Comparison of ENCODE assay signal across 18 cellular contexts in genomic region chr16:68350951-68351350, GRCh38. TPM values are rescaled to one million over a fixed set of nuclear protein-coding genes. Genes with fewer than 3 reads are reported as not detected.
DNase-seq lines count a peak whose midpoint lies in the region; TF ChIP-seq lines count a peak whose summit lies in the region.
"Had no signal": no experiment of that assay in that cellular context is flagged by ENCODE, and none has a peak within 500 bp of the region (broad histone marks: within the 10 kb centered on the region; RNA-seq: fewer than 3 reads in every experiment).

No MANE protein-coding gene starts in this region.

- H2AFZ ChIP-seq in osteoblast (ENCODE audit: low read length) = no peak overlapping the region

- H3K27ac ChIP-seq in BLaER1 (no peak overlapping the region), C4-2B (peak overlapping the region; percentile 61; the same call in 1 of the 2 replicates), osteoblast (ENCODE audit: low read depth, low read length) (no peak overlapping the region), RWPE1 (no peak overlapping the region)

- POLR2A ChIA-PET in RWPE1 (lab: Yijun Ruan, JAX; ENCODE audit: low non-redundant PET) = no interaction called here

- peak overlapping the region; percentile 56; the same call in 1 of the 2 replicates for H3K4me2 ChIP-seq in BLaER1
- H3K4me2 ChIP-seq in osteoblast (ENCODE audit: insufficient read depth, low read length) = no peak overlapping the region

- peaks cover 34% of the 10 kb centered on the region for H3K36me3 Mint-ChIP-seq in chondrocyte (ENCODE audit: low read depth)

- TF ChIP-seq CTCF in C4-2B (conservative IDR thresholded peaks at IDR 0.05) = no peak
- no peak for TF ChIP-seq CTCF in chondrocyte (IDR thresholded peaks at IDR 0.05)
- no peak for TF ChIP-seq CTCF in osteoblast (IDR thresholded peaks at IDR 0.05; ENCODE audit: extremely low read depth, low read depth, low read length)
- no peak for TF ChIP-seq CTCF in RWPE1 (conservative IDR thresholded peaks at IDR 0.05; ENCODE audit: low read depth)

- H3K9ac ChIP-seq in BLaER1 = no peak overlapping the region

- H3K27me3 Mint-ChIP-seq in chondrocyte (ENCODE audit: low read depth) = no peaks in the 10 kb centered on the region
- H3K27me3 Mint-ChIP-seq: B cell; CD4-positive, CD25-positive, alpha-beta regulatory T cell had no signal

- H3K4me1 ChIP-seq in BLaER1 (peaks cover 90% of the 10 kb centered on the region), osteoblast (ENCODE audit: insufficient read depth, low read length) (no peaks in the 10 kb centered on the region)
- H3K4me1 ChIP-seq: HAP-1 had no signal

- H3K9me3 ChIP-seq in BLaER1 (no peaks in the 10 kb centered on the region), osteoblast (ENCODE audit: low read depth, low read length) (no peaks in the 10 kb centered on the region)
- H3K9me3 ChIP-seq: Caco-2, HAP-1 had no signal

- H3K27me3 ChIP-seq in BLaER1 (no peaks in the 10 kb centered on the region), osteoblast (ENCODE audit: insufficient read depth, low read length) (no peaks in the 10 kb centered on the region)

- CTCF ChIA-PET in RWPE1 (lab: Yijun Ruan, JAX) = no interaction called here

- H3K4me3 Mint-ChIP-seq in chondrocyte (ENCODE audit: unreplicated experiment) = no peak overlapping the region
- H3K4me3 Mint-ChIP-seq: B cell; CD4-positive, CD25-positive, alpha-beta regulatory T cell; CD8-positive, alpha-beta T cell; HFFc6 had no signal

- no peaks in the 10 kb centered on the region for H3K4me1 Mint-ChIP-seq in chondrocyte (ENCODE audit: low read depth)

- H3K4me3 ChIP-seq in BLaER1 (no peak overlapping the region), osteoblast (ENCODE audit: insufficient read depth, low read length) (no peak overlapping the region)
- H3K4me3 ChIP-seq: HAP-1 had no signal

- no peaks in the 10 kb centered on the region for H3K79me2 ChIP-seq in osteoblast (ENCODE audit: insufficient read depth, low read length)

- no peak overlapping the region for H3K27ac Mint-ChIP-seq in chondrocyte (ENCODE audit: unreplicated experiment)
- H3K27ac Mint-ChIP-seq: B cell, HFFc6 had no signal

- DNase-seq in chondrocyte (ENCODE audit: low spot score) (peak; percentile 39), osteoblast (ENCODE audit: insufficient read length, low spot score, missing footprints) (peak; percentile 76), RWPE1 (ENCODE audit: low spot score) (no peak), NCI-H748 treated with DMSO at 0.1 percent for 48 hours (lab: John Stamatoyannopoulos, UW) (no peak), SW 1271 (lab: John Stamatoyannopoulos, UW) (no peak)
- DNase-seq: C1 segment of cervical spinal cord; Caco-2; CD4-positive, CD25-positive, alpha-beta regulatory T cell; CD8-positive, alpha-beta T cell; DMS153; DMS79; GF-D8; GOT3; HFFc6 had no signal

- H3K36me3 ChIP-seq in BLaER1 (peaks cover 92% of the 10 kb centered on the region), osteoblast (ENCODE audit: insufficient read depth, low read length) (peaks cover 66% of the 10 kb centered on the region)

- no peaks in the 10 kb centered on the region for H3K9me3 Mint-ChIP-seq in chondrocyte (ENCODE audit: low read depth)
- H3K9me3 Mint-ChIP-seq: CD4-positive, CD25-positive, alpha-beta regulatory T cell; CD8-positive, alpha-beta T cell; HFFc6 had no signal

- H4K20me1 ChIP-seq in BLaER1 (peaks cover 97% of the 10 kb centered on the region), osteoblast (ENCODE audit: insufficient read depth, low read length) (peaks cover 7% of the 10 kb centered on the region)

RNA-seq across cellular contexts. Expression of gene PRMT7, which starts 40.1 kb away (rescaled TPM):
- total RNA-seq in chondrocyte (25.1 to 41.8 TPM (median 26.7 TPM) in 3 replicates), osteoblast (35.4 and 36.9 TPM in 2 replicates)

RNA-seq across cellular contexts. Expression of gene SLC7A6OS, which starts 40.2 kb away (rescaled TPM):
- total RNA-seq in chondrocyte (9.5 to 12.7 TPM (median 11.8 TPM) in 3 replicates), osteoblast (12.1 and 12.3 TPM in 2 replicates)

Comparison
In these comparisons a context has a peak if more than half of its experiments do, and no peak if none do; other contexts are left out.
1. DNase-seq: peak in chondrocyte (single experiment) and osteoblast (single experiment); none in RWPE1 (single experiment), NCI-H748 treated with DMSO at 0.1 percent for 48 hours (single experiment) and SW 1271 (0 of 2).